ENCODE assay signal across 1 cellular context in the genomic region with DNA sequence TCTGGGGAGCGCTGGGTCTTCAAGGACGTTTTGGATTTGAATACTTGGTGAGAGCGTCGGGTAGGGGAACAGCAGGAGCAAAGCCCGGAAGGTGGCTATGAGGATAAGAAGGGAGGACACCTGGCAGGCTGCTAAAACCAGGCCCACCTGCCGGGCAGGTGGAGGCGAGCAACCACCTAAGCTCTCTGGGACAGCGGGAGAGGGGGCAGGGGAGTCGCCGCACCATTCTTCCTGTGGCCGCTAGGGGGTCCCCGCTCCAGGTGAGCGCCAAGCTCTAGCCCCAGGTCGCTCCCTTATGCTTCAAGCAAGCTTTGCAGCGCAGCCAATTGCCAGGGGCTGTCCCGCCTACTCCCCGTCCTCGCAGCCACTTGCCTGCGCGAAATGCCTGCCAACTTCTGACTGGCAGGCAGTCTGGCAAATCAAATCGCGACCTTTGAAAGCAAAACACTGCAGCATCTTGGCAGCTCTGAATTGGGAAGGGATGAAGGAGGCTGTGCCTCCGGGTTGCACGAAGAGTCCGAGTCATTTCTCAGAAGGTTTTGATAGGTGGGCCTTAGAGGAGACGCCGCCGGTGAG.
TF ChIP-seq lines count a peak whose summit lies in the region.

A gene (plus strand): TSS at position 469 of the 576 bp plus-strand sequence. CDS start 3,746 bp downstream, outside the sequence.

TF ChIP-seq in HepG2, 621 proteins besides CTCF, POLR2A, EP300 and RAD21 (continued from another document and continues in another):
- TF ChIP-seq, protein P1, sequence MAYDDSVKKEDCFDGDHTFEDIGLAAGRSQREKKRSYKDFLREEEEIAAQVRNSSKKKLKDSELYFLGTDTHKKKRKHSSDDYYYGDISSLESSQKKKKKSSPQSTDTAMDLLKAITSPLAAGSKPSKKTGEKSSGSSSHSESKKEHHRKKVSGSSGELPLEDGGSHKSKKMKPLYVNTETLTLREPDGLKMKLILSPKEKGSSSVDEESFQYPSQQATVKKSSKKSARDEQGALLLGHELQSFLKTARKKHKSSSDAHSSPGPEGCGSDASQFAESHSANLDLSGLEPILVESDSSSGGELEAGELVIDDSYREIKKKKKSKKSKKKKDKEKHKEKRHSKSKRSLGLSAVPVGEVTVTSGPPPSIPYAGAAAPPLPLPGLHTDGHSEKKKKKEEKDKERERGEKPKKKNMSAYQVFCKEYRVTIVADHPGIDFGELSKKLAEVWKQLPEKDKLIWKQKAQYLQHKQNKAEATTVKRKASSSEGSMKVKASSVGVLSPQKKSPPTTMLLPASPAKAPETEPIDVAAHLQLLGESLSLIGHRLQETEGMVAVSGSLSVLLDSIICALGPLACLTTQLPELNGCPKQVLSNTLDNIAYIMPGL (CRISPR knock-in tag; IDR thresholded peaks at IDR 0.05; ENCODE audit: borderline replicate concordance in 1 of 2, low read depth in 1 of 2) = peak; percentile 79 to 97
- TF ChIP-seq PPARG (CRISPR knock-in tag; conservative IDR thresholded peaks at IDR 0.05) (no peak; the same call in 1 of the 2 replicates), ZNF230 (CRISPR knock-in tag; IDR thresholded peaks at IDR 0.05) (no peak), ZNF670 (CRISPR knock-in tag; IDR thresholded peaks at IDR 0.05; ENCODE audit: borderline replicate concordance) (no peak), ZSCAN12 (CRISPR knock-in tag; IDR thresholded peaks at IDR 0.05) (no peak), KDM2A (CRISPR knock-in tag; IDR thresholded peaks at IDR 0.05; ENCODE audit: borderline replicate concordance, low read depth) (peak; percentile 73; the same call in 1 of the 2 replicates), ZNF614 (CRISPR knock-in tag; IDR thresholded peaks at IDR 0.05; ENCODE audit: borderline replicate concordance) (no peak), ZNF484 (CRISPR knock-in tag; IDR thresholded peaks at IDR 0.05; ENCODE audit: borderline replicate concordance, low read depth) (no peak), ZNF333 (CRISPR knock-in tag; IDR thresholded peaks at IDR 0.05; ENCODE audit: borderline replicate concordance) (no peak), NBN (conservative IDR thresholded peaks at IDR 0.05) (no peak), ZNF792 (CRISPR knock-in tag; IDR thresholded peaks at IDR 0.05) (0 out of 2 replicates have a peak, but pooled peaks have one; percentile 68), PLRG1 (conservative IDR thresholded peaks at IDR 0.05) (no peak), ZNF619 (CRISPR knock-in tag; IDR thresholded peaks at IDR 0.05) (no peak), ZNF530 (CRISPR knock-in tag; IDR thresholded peaks at IDR 0.05; ENCODE audit: low read depth) (no peak), SMC3 (IDR thresholded peaks at IDR 0.05; ENCODE audit: low read length) (peak; percentile 34; the same call in 1 of the 2 replicates), SMYD3 (CRISPR knock-in tag; IDR thresholded peaks at IDR 0.05) (no peak), ZNF816 (CRISPR knock-in tag; IDR thresholded peaks at IDR 0.05; ENCODE audit: borderline replicate concordance) (no peak), GABPA (IDR thresholded peaks at IDR 0.05; ENCODE audit: low read depth, low read length) (no peak; the same call in 1 of the 2 replicates), GABPA (CRISPR knock-in tag; IDR thresholded peaks at IDR 0.05; ENCODE audit: low read depth) (peak; percentile 61; the same call in 1 of the 2 replicates), ZSCAN22 (CRISPR knock-in tag; IDR thresholded peaks at IDR 0.05) (no peak), SYNCRIP (IDR thresholded peaks at IDR 0.05; ENCODE audit: insufficient read depth, low read depth, low read length) (no peak), ZNF205 (CRISPR knock-in tag; IDR thresholded peaks at IDR 0.05) (peak; percentile 68), ZFP82 (CRISPR knock-in tag; IDR thresholded peaks at IDR 0.05; ENCODE audit: borderline replicate concordance) (no peak), HIVEP1 (CRISPR knock-in tag; IDR thresholded peaks at IDR 0.05) (no peak), HNRNPH1 (optimal IDR thresholded peaks at IDR 0.05; ENCODE audit: low read depth, low read length) (no peak), ZNF672 (CRISPR knock-in tag; IDR thresholded peaks at IDR 0.05) (no peak), PAX8 (CRISPR knock-in tag; IDR thresholded peaks at IDR 0.05; ENCODE audit: borderline replicate concordance) (no peak), AHR (CRISPR knock-in tag; IDR thresholded peaks at IDR 0.05) (no peak), NFIB (CRISPR knock-in tag; IDR thresholded peaks at IDR 0.05; ENCODE audit: borderline replicate concordance) (no peak), ESRRA (CRISPR knock-in tag; IDR thresholded peaks at IDR 0.05; ENCODE audit: low read depth) (no peak), ZNF33B (CRISPR knock-in tag; IDR thresholded peaks at IDR 0.05) (no peak), NFYB (CRISPR knock-in tag; IDR thresholded peaks at IDR 0.05) (peak; percentile 98), ZBTB7A (CRISPR knock-in tag; IDR thresholded peaks at IDR 0.05) (no peak), ADNP (CRISPR knock-in tag; IDR thresholded peaks at IDR 0.05) (no peak), MAF1 (CRISPR knock-in tag; IDR thresholded peaks at IDR 0.05; ENCODE audit: borderline replicate concordance) (no peak), ZBTB42 (CRISPR knock-in tag; IDR thresholded peaks at IDR 0.05) (no peak), YY1 (IDR thresholded peaks at IDR 0.05; ENCODE audit: insufficient read depth, insufficient replicate concordance, low read depth, low read length) (peak; percentile 44), ZFP36 (IDR thresholded peaks at IDR 0.05; ENCODE audit: borderline replicate concordance, low read depth, low read length, partially characterized antibody) (no peak), NAIF1 (CRISPR knock-in tag; IDR thresholded peaks at IDR 0.05; ENCODE audit: borderline replicate concordance) (no peak), SIX4 (CRISPR knock-in tag; IDR thresholded peaks at IDR 0.05) (no peak)
- TF ChIP-seq, protein P2, sequence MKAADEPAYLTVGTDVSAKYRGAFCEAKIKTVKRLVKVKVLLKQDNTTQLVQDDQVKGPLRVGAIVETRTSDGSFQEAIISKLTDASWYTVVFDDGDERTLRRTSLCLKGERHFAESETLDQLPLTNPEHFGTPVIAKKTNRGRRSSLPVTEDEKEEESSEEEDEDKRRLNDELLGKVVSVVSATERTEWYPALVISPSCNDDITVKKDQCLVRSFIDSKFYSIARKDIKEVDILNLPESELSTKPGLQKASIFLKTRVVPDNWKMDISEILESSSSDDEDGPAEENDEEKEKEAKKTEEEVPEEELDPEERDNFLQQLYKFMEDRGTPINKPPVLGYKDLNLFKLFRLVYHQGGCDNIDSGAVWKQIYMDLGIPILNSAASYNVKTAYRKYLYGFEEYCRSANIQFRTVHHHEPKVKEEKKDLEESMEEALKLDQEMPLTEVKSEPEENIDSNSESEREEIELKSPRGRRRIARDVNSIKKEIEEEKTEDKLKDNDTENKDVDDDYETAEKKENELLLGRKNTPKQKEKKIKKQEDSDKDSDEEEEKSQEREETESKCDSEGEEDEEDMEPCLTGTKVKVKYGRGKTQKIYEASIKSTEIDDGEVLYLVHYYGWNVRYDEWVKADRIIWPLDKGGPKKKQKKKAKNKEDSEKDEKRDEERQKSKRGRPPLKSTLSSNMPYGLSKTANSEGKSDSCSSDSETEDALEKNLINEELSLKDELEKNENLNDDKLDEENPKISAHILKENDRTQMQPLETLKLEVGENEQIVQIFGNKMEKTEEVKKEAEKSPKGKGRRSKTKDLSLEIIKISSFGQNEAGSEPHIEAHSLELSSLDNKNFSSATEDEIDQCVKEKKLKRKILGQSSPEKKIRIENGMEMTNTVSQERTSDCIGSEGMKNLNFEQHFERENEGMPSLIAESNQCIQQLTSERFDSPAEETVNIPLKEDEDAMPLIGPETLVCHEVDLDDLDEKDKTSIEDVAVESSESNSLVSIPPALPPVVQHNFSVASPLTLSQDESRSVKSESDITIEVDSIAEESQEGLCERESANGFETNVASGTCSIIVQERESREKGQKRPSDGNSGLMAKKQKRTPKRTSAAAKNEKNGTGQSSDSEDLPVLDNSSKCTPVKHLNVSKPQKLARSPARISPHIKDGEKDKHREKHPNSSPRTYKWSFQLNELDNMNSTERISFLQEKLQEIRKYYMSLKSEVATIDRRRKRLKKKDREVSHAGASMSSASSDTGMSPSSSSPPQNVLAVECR (CRISPR knock-in tag; IDR thresholded peaks at IDR 0.05; ENCODE audit: borderline replicate concordance) = peak; percentile 73; the same call in 1 of the 2 replicates
- TF ChIP-seq, protein P3, sequence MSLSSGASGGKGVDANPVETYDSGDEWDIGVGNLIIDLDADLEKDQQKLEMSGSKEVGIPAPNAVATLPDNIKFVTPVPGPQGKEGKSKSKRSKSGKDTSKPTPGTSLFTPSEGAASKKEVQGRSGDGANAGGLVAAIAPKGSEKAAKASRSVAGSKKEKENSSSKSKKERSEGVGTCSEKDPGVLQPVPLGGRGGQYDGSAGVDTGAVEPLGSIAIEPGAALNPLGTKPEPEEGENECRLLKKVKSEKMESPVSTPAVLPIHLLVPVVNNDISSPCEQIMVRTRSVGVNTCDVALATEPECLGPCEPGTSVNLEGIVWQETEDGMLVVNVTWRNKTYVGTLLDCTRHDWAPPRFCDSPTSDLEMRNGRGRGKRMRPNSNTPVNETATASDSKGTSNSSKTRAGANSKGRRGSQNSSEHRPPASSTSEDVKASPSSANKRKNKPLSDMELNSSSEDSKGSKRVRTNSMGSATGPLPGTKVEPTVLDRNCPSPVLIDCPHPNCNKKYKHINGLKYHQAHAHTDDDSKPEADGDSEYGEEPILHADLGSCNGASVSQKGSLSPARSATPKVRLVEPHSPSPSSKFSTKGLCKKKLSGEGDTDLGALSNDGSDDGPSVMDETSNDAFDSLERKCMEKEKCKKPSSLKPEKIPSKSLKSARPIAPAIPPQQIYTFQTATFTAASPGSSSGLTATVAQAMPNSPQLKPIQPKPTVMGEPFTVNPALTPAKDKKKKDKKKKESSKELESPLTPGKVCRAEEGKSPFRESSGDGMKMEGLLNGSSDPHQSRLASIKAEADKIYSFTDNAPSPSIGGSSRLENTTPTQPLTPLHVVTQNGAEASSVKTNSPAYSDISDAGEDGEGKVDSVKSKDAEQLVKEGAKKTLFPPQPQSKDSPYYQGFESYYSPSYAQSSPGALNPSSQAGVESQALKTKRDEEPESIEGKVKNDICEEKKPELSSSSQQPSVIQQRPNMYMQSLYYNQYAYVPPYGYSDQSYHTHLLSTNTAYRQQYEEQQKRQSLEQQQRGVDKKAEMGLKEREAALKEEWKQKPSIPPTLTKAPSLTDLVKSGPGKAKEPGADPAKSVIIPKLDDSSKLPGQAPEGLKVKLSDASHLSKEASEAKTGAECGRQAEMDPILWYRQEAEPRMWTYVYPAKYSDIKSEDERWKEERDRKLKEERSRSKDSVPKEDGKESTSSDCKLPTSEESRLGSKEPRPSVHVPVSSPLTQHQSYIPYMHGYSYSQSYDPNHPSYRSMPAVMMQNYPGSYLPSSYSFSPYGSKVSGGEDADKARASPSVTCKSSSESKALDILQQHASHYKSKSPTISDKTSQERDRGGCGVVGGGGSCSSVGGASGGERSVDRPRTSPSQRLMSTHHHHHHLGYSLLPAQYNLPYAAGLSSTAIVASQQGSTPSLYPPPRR (CRISPR knock-in tag; IDR thresholded peaks at IDR 0.05; ENCODE audit: borderline replicate concordance) = no peak
- TF ChIP-seq, protein P4, sequence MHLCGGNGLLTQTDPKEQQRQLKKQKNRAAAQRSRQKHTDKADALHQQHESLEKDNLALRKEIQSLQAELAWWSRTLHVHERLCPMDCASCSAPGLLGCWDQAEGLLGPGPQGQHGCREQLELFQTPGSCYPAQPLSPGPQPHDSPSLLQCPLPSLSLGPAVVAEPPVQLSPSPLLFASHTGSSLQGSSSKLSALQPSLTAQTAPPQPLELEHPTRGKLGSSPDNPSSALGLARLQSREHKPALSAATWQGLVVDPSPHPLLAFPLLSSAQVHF (CRISPR knock-in tag; IDR thresholded peaks at IDR 0.05) = no peak
- TF ChIP-seq, protein P5, sequence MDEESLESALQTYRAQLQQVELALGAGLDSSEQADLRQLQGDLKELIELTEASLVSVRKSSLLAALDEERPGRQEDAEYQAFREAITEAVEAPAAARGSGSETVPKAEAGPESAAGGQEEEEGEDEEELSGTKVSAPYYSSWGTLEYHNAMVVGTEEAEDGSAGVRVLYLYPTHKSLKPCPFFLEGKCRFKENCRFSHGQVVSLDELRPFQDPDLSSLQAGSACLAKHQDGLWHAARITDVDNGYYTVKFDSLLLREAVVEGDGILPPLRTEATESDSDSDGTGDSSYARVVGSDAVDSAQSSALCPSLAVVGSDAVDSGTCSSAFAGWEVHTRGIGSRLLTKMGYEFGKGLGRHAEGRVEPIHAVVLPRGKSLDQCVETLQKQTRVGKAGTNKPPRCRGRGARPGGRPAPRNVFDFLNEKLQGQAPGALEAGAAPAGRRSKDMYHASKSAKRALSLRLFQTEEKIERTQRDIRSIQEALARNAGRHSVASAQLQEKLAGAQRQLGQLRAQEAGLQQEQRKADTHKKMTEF (CRISPR knock-in tag; IDR thresholded peaks at IDR 0.05) = peak; percentile 59; the same call in 1 of the 2 replicates
- TF ChIP-seq, protein P6, sequence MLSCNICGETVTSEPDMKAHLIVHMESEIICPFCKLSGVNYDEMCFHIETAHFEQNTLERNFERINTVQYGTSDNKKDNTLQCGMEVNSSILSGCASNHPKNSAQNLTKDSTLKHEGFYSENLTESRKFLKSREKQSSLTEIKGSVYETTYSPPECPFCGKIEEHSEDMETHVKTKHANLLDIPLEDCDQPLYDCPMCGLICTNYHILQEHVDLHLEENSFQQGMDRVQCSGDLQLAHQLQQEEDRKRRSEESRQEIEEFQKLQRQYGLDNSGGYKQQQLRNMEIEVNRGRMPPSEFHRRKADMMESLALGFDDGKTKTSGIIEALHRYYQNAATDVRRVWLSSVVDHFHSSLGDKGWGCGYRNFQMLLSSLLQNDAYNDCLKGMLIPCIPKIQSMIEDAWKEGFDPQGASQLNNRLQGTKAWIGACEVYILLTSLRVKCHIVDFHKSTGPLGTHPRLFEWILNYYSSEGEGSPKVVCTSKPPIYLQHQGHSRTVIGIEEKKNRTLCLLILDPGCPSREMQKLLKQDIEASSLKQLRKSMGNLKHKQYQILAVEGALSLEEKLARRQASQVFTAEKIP (CRISPR knock-in tag; IDR thresholded peaks at IDR 0.05; ENCODE audit: borderline replicate concordance) = no peak
- TF ChIP-seq, protein P7, sequence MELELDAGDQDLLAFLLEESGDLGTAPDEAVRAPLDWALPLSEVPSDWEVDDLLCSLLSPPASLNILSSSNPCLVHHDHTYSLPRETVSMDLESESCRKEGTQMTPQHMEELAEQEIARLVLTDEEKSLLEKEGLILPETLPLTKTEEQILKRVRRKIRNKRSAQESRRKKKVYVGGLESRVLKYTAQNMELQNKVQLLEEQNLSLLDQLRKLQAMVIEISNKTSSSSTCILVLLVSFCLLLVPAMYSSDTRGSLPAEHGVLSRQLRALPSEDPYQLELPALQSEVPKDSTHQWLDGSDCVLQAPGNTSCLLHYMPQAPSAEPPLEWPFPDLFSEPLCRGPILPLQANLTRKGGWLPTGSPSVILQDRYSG (CRISPR knock-in tag; IDR thresholded peaks at IDR 0.05) = no peak
- TF ChIP-seq, protein P8, sequence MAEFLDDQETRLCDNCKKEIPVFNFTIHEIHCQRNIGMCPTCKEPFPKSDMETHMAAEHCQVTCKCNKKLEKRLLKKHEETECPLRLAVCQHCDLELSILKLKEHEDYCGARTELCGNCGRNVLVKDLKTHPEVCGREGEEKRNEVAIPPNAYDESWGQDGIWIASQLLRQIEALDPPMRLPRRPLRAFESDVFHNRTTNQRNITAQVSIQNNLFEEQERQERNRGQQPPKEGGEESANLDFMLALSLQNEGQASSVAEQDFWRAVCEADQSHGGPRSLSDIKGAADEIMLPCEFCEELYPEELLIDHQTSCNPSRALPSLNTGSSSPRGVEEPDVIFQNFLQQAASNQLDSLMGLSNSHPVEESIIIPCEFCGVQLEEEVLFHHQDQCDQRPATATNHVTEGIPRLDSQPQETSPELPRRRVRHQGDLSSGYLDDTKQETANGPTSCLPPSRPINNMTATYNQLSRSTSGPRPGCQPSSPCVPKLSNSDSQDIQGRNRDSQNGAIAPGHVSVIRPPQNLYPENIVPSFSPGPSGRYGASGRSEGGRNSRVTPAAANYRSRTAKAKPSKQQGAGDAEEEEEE (CRISPR knock-in tag; IDR thresholded peaks at IDR 0.05; ENCODE audit: borderline replicate concordance) = no peak
